In the genomic region with DNA sequence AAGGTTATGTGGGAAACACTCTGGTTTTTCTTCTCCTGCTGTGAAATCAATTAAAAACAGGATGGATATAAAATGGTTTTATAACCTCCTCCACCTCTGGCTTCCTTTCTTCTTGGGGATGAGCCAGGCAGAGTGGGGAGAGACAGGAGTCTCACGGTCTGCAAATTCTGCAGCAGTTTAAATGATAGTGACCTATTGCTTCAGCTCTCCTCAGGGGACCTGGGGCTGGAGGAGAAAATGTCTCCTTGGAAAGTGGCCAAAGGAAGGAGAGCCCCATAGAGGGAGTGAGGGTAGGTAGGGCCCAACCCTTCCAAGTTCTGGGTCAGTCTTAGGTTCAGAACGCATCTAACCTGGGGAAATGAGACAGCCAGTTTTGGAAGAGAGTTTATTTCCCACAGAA, we compare ENCODE assay signal across 29 cellular contexts.
"Had no signal": no experiment of that assay in that cellular context is flagged by ENCODE, and none has a peak within 500 bp of the region (broad histone marks: within the 10 kb centered on the region; RNA-seq: fewer than 3 reads in every experiment).

No MANE protein-coding gene starts in this region.

- H3K4me3 ChIP-seq: ascending aorta, gastrocnemius medialis, lower lobe of right lung, sigmoid colon, spleen, suprapubic skin, tibial artery, upper lobe of right lung had no signal

- ATAC-seq: esophagus mucosa; left colon; lower lobe of right lung; naive thymus-derived CD8-positive, alpha-beta T cell; upper lobe of right lung had no signal

- H3K4me1 ChIP-seq: ascending aorta, lower lobe of right lung, sigmoid colon, spleen, suprapubic skin, tibial artery, upper lobe of right lung had no signal

- H3K36me3 ChIP-seq: ascending aorta, brain microvascular endothelial cell, gastrocnemius medialis, lower lobe of right lung, sigmoid colon, spleen, suprapubic skin, tibial artery, upper lobe of right lung had no signal

- H3K9me3 ChIP-seq: ascending aorta, gastrocnemius medialis, lower lobe of right lung, sigmoid colon, spleen, suprapubic skin, tibial artery, upper lobe of right lung had no signal

- DNase-seq: activated B cell treated with CpG ODN at 0.5 μM for 24 hours; activated CD4-positive, alpha-beta T cell treated with anti-CD3 and anti-CD28 coated beads for 4 hours; activated CD4-positive, alpha-beta T cell treated with anti-CD3 and anti-CD28 coated beads, Interleukin-2, amount 50 U/mL, for 4 hours; activated CD8-positive, alpha-beta memory T cell treated with anti-CD3 and anti-CD28 coated beads for 24 hours; activated CD8-positive, alpha-beta memory T cell treated with anti-CD3 and anti-CD28 coated beads, Interleukin-2, amount 50 U/mL, for 4 hours; activated effector memory CD4-positive, alpha-beta T cell treated with anti-CD3 and anti-CD28 coated beads, Interleukin-2, amount 50 U/mL, for 16 hours; activated naive CD4-positive, alpha-beta T cell treated with anti-CD3 and anti-CD28 coated beads for 36 hours; activated naive CD8-positive, alpha-beta T cell treated with anti-CD3 and anti-CD28 coated beads, Interleukin-2, amount 10 ng/mL, durations not matched to agents 7 days and 5 days; activated T-cell treated with anti-CD3 and anti-CD28 coated beads, Interleukin-2, amount 50 U/mL, for 1 hour; brain microvascular endothelial cell; endodermal cell; glutamatergic neuron; hippocampal formation; kidney; left colon; lower lobe of right lung; mesenchymal stem cell; naive thymus-derived CD8-positive, alpha-beta T cell; posterior cingulate gyrus; sigmoid colon; spleen; stimulated activated naive CD4-positive, alpha-beta T cell; T-helper 1 cell; tibial artery; upper lobe of right lung had no signal

- H3K27ac ChIP-seq: ascending aorta, brain microvascular endothelial cell, lower lobe of right lung, spleen, suprapubic skin, tibial artery, upper lobe of right lung had no signal

- H3K27me3 ChIP-seq: ascending aorta, brain microvascular endothelial cell, gastrocnemius medialis, sigmoid colon, upper lobe of right lung had no signal
